ENCODE assay signal across 20 cellular contexts in genomic region chr9:90344013-90344412, GRCh38.
DNase-seq lines count a peak whose midpoint lies in the region; ATAC-seq, FAIRE-seq and TF ChIP-seq lines count a peak whose summit lies in the region.
"Had no signal": no experiment of that assay in that cellular context is flagged by ENCODE, and none has a peak within 500 bp of the region (broad histone marks: within the 10 kb centered on the region; RNA-seq: fewer than 3 reads in every experiment).

No MANE protein-coding gene starts in this region.

- TF ChIP-seq RAD21 in Ishikawa (IDR thresholded peaks at IDR 0.05; ENCODE audit: low read depth), result no peak

- TF ChIP-seq EP300 in Ishikawa (IDR thresholded peaks at IDR 0.05; ENCODE audit: borderline replicate concordance), result peak; percentile 33; the same call in 1 of the 2 replicates

- peak overlapping the region; percentile 8 for H2BK5ac ChIP-seq in mesenchymal stem cell (ENCODE audit: low read depth, low read length, poor library complexity, severe bottlenecking)

- FAIRE-seq in HTR-8/SVneo (lab: Jason Lieb, UNC), result no peak

- H3K14ac ChIP-seq in mesenchymal stem cell (ENCODE audit: low read length in 2 of 2), result no peak overlapping the region

- no peak overlapping the region for H2AK5ac ChIP-seq in mesenchymal stem cell (ENCODE audit: low read length, severe bottlenecking)

- CTCF ChIA-PET in CD8-positive, alpha-beta T cell (lab: Charles Lee), result no interaction called here

- no peak overlapping the region for H2AFZ ChIP-seq in mesenchymal stem cell (ENCODE audit: low read depth, low read length)

- H3K4me1 ChIP-seq in mesenchymal stem cell (ENCODE audit: control insufficient read depth, insufficient read depth, low read depth, low read length), result peaks cover 6% of the 10 kb centered on the region
- H3K4me1 ChIP-seq in CD8-positive, alpha-beta T cell (ENCODE audit: insufficient read depth, low read length), result no peaks in the 10 kb centered on the region
- H3K4me1 ChIP-seq: sigmoid colon, tibial nerve had no signal

- no peak overlapping the region for H3K4ac ChIP-seq in mesenchymal stem cell (ENCODE audit: low read depth in 1 of 2, low read length in 2 of 2)

- H3K9me3 Mint-ChIP-seq in chondrocyte (ENCODE audit: low read depth), result peaks cover 12% of the 10 kb centered on the region
- H3K9me3 Mint-ChIP-seq in CD8-positive, alpha-beta T cell, result peaks cover 2% of the 10 kb centered on the region
- H3K9me3 Mint-ChIP-seq: activated T-helper 1 cell treated with anti-CD3 and anti-CD28 coated beads, Interleukin-12 subunit alpha, Interleukin-12 subunit beta, Interleukin-2, Interleukin-4 antibody, amounts not matched to agents 30 ng/mL and 10 ng/mL and 1 ng/mL, durations not matched to agents 14 hours and 24 hours and 36 hours had no signal

- no peak overlapping the region for H3K9ac ChIP-seq in mesenchymal stem cell (ENCODE audit: low read length)
- H3K9ac ChIP-seq: SK-N-SH had no signal

- no peak for ATAC-seq in CD8-positive, alpha-beta T cell
- ATAC-seq: activated CD8-positive, alpha-beta T cell treated with anti-CD3 and anti-CD28 coated beads, Interleukin-2, amount 10 ng/mL, durations not matched to agents 7 days and 5 days had no signal

- POLR2A ChIA-PET in CD8-positive, alpha-beta T cell (lab: Charles Lee), result no interaction called here

- no peak overlapping the region for H2BK15ac ChIP-seq in mesenchymal stem cell (ENCODE audit: low read depth, poor library complexity, severe bottlenecking)

- no peaks in the 10 kb centered on the region for H3K36me3 Mint-ChIP-seq in chondrocyte (ENCODE audit: low read depth)
- H3K36me3 Mint-ChIP-seq in CD8-positive, alpha-beta T cell, result no peaks in the 10 kb centered on the region

- H3K9me3 ChIP-seq in mesenchymal stem cell (ENCODE audit: control insufficient read depth, low read length), result peaks cover 4% of the 10 kb centered on the region
- H3K9me3 ChIP-seq in CD8-positive, alpha-beta T cell (ENCODE audit: low read length), result no peaks in the 10 kb centered on the region
- H3K9me3 ChIP-seq: sigmoid colon, SK-N-SH, tibial nerve had no signal

- no peak overlapping the region for H4K91ac ChIP-seq in mesenchymal stem cell (ENCODE audit: low read length)

- peaks cover 0 to 3% of the 10 kb centered on the region in 2 experiments for H3K36me3 ChIP-seq in mesenchymal stem cell (ENCODE audit: control insufficient read depth in 1 of 2, insufficient read depth in 2 of 2, low read depth in 1 of 2, low read length in 2 of 2)
- H3K36me3 ChIP-seq in CD8-positive, alpha-beta T cell (ENCODE audit: insufficient read depth, low read length), result no peaks in the 10 kb centered on the region
- H3K36me3 ChIP-seq: sigmoid colon, tibial nerve had no signal

- H3K4me1 Mint-ChIP-seq in chondrocyte (ENCODE audit: low read depth), result peaks cover 58% of the 10 kb centered on the region
- H3K4me1 Mint-ChIP-seq in CD8-positive, alpha-beta T cell (ENCODE audit: low read depth), result no peaks in the 10 kb centered on the region

- DNase-seq in AG10803 (ENCODE audit: low read depth) (peak; percentile 72), chondrocyte (ENCODE audit: low spot score) (no peak), mesenchymal stem cell (peak; percentile 4), HTR-8/SVneo (ENCODE audit: insufficient read length, low spot score) (no peak), NCI-H2196 treated with DMSO at 0.1 percent for 48 hours (lab: John Stamatoyannopoulos, UW; ENCODE audit: unreplicated experiment) (no peak), NCI-H524 treated with DMSO at 0.1 percent for 48 hours (lab: John Stamatoyannopoulos, UW) (no peak)
- DNase-seq in CD8-positive, alpha-beta T cell, result no peak
- DNase-seq: activated CD8-positive, alpha-beta T cell treated with anti-CD3 and anti-CD28 coated beads, Interleukin-2, amount 10 ng/mL, durations not matched to agents 7 days and 5 days; AML-193; amniotic stem cell; DMS79; NCI-H345; sigmoid colon; SK-N-SH; stimulated activated CD4-positive, alpha-beta T cell treated with anti-CD3 and anti-CD28 coated beads, Interleukin-4, amount 100 ng/mL, for 24 hours had no signal

- no peak overlapping the region for H3K4me3 ChIP-seq in AG10803 (ENCODE audit: low read length)
- no peak overlapping the region for H3K4me3 ChIP-seq in mesenchymal stem cell (ENCODE audit: insufficient read depth in 1 of 2, low read depth in 1 of 2, low read length in 2 of 2)
- H3K4me3 ChIP-seq in CD8-positive, alpha-beta T cell (ENCODE audit: low read depth, low read length), result no peak overlapping the region
- H3K4me3 ChIP-seq: coronary artery, lung, sigmoid colon, tibial nerve had no signal

- no peaks in the 10 kb centered on the region for H3K27me3 ChIP-seq in mesenchymal stem cell (ENCODE audit: control insufficient read depth in 1 of 2, insufficient read depth in 1 of 2, low read length in 2 of 2)
- H3K27me3 ChIP-seq in CD8-positive, alpha-beta T cell (ENCODE audit: insufficient read depth, low read length), result peaks cover 3% of the 10 kb centered on the region
- H3K27me3 ChIP-seq: sigmoid colon, tibial nerve had no signal

- no peak overlapping the region for H3K18ac ChIP-seq in mesenchymal stem cell (ENCODE audit: low read depth in 1 of 2, low read length in 2 of 2)

- no peaks in the 10 kb centered on the region for H3K27me3 Mint-ChIP-seq in chondrocyte (ENCODE audit: low read depth)
- H3K27me3 Mint-ChIP-seq in CD8-positive, alpha-beta T cell (ENCODE audit: low read depth), result peaks cover 27% of the 10 kb centered on the region

- no peak overlapping the region for H3K4me3 Mint-ChIP-seq in chondrocyte (ENCODE audit: unreplicated experiment)
- no peak overlapping the region for H3K4me3 Mint-ChIP-seq in CD8-positive, alpha-beta T cell
- H3K4me3 Mint-ChIP-seq: activated CD8-positive, alpha-beta T cell treated with anti-CD3 and anti-CD28 coated beads, Interleukin-2, amount 10 ng/mL, durations not matched to agents 7 days and 5 days; activated T-helper 1 cell treated with anti-CD3 and anti-CD28 coated beads, Interleukin-12 subunit alpha, Interleukin-12 subunit beta, Interleukin-2, Interleukin-4 antibody, amounts not matched to agents 30 ng/mL and 10 ng/mL and 1 ng/mL, durations not matched to agents 14 hours and 24 hours and 36 hours had no signal

- H2BK120ac ChIP-seq in mesenchymal stem cell (ENCODE audit: low read depth, low read length), result no peak overlapping the region

- H3K27ac ChIP-seq in mesenchymal stem cell (ENCODE audit: low read length, poor library complexity, severe bottlenecking), result peak overlapping the region; percentile 90
- H3K27ac ChIP-seq in CD8-positive, alpha-beta T cell (ENCODE audit: low read depth, low read length), result no peak overlapping the region
- H3K27ac ChIP-seq: coronary artery, sigmoid colon, tibial nerve had no signal

- TF ChIP-seq CTCF in AG10803 (conservative IDR thresholded peaks at IDR 0.05; ENCODE audit: low read length) (no peak), chondrocyte (IDR thresholded peaks at IDR 0.05) (no peak)
- no peak for TF ChIP-seq CTCF in CD8-positive, alpha-beta T cell (IDR thresholded peaks at IDR 0.05)

- H4K8ac ChIP-seq in mesenchymal stem cell (ENCODE audit: low read length), result no peak overlapping the region

- H3K27ac Mint-ChIP-seq in chondrocyte (ENCODE audit: unreplicated experiment), result peak overlapping the region; percentile 93
- H3K27ac Mint-ChIP-seq in CD8-positive, alpha-beta T cell, result no peak overlapping the region
- H3K27ac Mint-ChIP-seq: activated CD8-positive, alpha-beta T cell treated with anti-CD3 and anti-CD28 coated beads, Interleukin-2, amount 10 ng/mL, durations not matched to agents 7 days and 5 days; activated T-helper 1 cell treated with anti-CD3 and anti-CD28 coated beads, Interleukin-12 subunit alpha, Interleukin-12 subunit beta, Interleukin-2, Interleukin-4 antibody, amounts not matched to agents 30 ng/mL and 10 ng/mL and 1 ng/mL, durations not matched to agents 14 hours and 24 hours and 36 hours had no signal

- no peak overlapping the region for H3K23ac ChIP-seq in mesenchymal stem cell (ENCODE audit: low read length in 2 of 2)

- intact Hi-C loops in CD8-positive, alpha-beta T cell (cut with DNase I, micrococcal nuclease), result no loop called here

- H3K4me2 ChIP-seq in mesenchymal stem cell (ENCODE audit: low read length, poor library complexity, severe bottlenecking), result no peak overlapping the region
- H3K4me2 ChIP-seq: SK-N-SH had no signal

- H2BK12ac ChIP-seq in mesenchymal stem cell (ENCODE audit: low read length in 2 of 2), result no peak overlapping the region

- peaks cover 12% of the 10 kb centered on the region for H3K79me1 ChIP-seq in mesenchymal stem cell (replicated peaks; ENCODE audit: low read length, poor library complexity, severe bottlenecking)

- no CpG with 5 or more reads among the region's 1 CpG for WGBS in mesenchymal stem cell

TF ChIP-seq in Ishikawa, 13 proteins besides CTCF, POLR2A, EP300 and RAD21 (continues in another document):
- TF ChIP-seq NFIC (IDR thresholded peaks at IDR 0.05), result no peak
- TF ChIP-seq TAF1 (IDR thresholded peaks at IDR 0.05; ENCODE audit: low read depth), result no peak
- peak; percentile 87 for TF ChIP-seq TEAD4 (IDR thresholded peaks at IDR 0.05)
- no peak for TF ChIP-seq YY1 (IDR thresholded peaks at IDR 0.05; ENCODE audit: low read depth)
- no peak for TF ChIP-seq CEBPB (IDR thresholded peaks at IDR 0.05)
- TF ChIP-seq EGR1 (IDR thresholded peaks at IDR 0.05), result no peak
- TF ChIP-seq REST (IDR thresholded peaks at IDR 0.05; ENCODE audit: low read depth), result no peak
- peak; percentile 22; the same call in 1 of the 2 replicates for TF ChIP-seq FOXM1 (IDR thresholded peaks at IDR 0.05; ENCODE audit: borderline replicate concordance, low read depth)

Comparison
In these comparisons a context has a peak if more than half of its experiments do, and no peak if none do; other contexts are left out.
1. DNase-seq: peak in AG10803 (single experiment) and mesenchymal stem cell (single experiment); none in chondrocyte (single experiment), HTR-8/SVneo (single experiment), NCI-H2196 treated with DMSO at 0.1 percent for 48 hours (single experiment), CD8-positive, alpha-beta T cell (0 of 7) and NCI-H524 treated with DMSO at 0.1 percent for 48 hours (single experiment).